ENCODE assay signal across 13 cellular contexts in genomic region chr19:38813932-38814331, GRCh38. TPM values are rescaled to one million over a fixed set of nuclear protein-coding genes. Genes with fewer than 3 reads are reported as not detected.
"Had no signal": no experiment of that assay in that cellular context is flagged by ENCODE, and none has a peak within 500 bp of the region (broad histone marks: within the 10 kb centered on the region; RNA-seq: fewer than 3 reads in every experiment).

No MANE protein-coding gene starts in this region.

RNA-seq across cellular contexts. Expression of gene LGALS4, which starts 1.2 kb away (rescaled TPM):
- total RNA-seq: ascending aorta, dermis blood vessel endothelial cell, endothelial cell of umbilical vein, fibroblast of lung had no signal
- polyA plus RNA-seq: fibroblast of lung had no signal

RNA-seq across cellular contexts. Expression of gene LGALS7B, which starts 24.9 kb away (rescaled TPM):
- total RNA-seq: activated CD4-positive, alpha-beta memory T cell treated with anti-CD3 and anti-CD28 coated beads, Interleukin-2, amount 10 ng/mL, durations not matched to agents 7 days and 5 days; activated CD4-positive, alpha-beta T cell treated with anti-CD3 and anti-CD28 coated beads, Interleukin-2, amount 10 ng/mL, durations not matched to agents 7 days and 5 days; activated naive CD4-positive, alpha-beta T cell treated with anti-CD3 and anti-CD28 coated beads, Interleukin-2, amount 50 U/mL, for 72 hours; activated naive CD8-positive, alpha-beta T cell treated with anti-CD3 and anti-CD28 coated beads, Interleukin-2, amount 10 ng/mL, durations not matched to agents 7 days and 5 days; activated T-cell treated with anti-CD3 and anti-CD28 coated beads, Interleukin-2, amount 50 U/mL, for 72 hours; ascending aorta; cardiac septum; cerebellum; endothelial cell of umbilical vein; fibroblast of lung; fibroblast of villous mesenchyme; glomerular endothelial cell had no signal
- polyA plus RNA-seq: endothelial cell of umbilical vein had no signal

RNA-seq across cellular contexts. Expression of gene LGALS7, which starts 40.6 kb away (rescaled TPM):
- total RNA-seq: activated CD4-positive, alpha-beta memory T cell treated with anti-CD3 and anti-CD28 coated beads, Interleukin-2, amount 10 ng/mL, durations not matched to agents 7 days and 5 days; activated CD4-positive, alpha-beta T cell treated with anti-CD3 and anti-CD28 coated beads, Interleukin-2, amount 10 ng/mL, durations not matched to agents 7 days and 5 days; activated naive CD4-positive, alpha-beta T cell treated with anti-CD3 and anti-CD28 coated beads, Interleukin-2, amount 50 U/mL, for 72 hours; activated naive CD8-positive, alpha-beta T cell treated with anti-CD3 and anti-CD28 coated beads, Interleukin-2, amount 10 ng/mL, durations not matched to agents 7 days and 5 days; activated T-cell treated with anti-CD3 and anti-CD28 coated beads, Interleukin-2, amount 50 U/mL, for 72 hours; ascending aorta; cardiac septum; cerebellum; dermis blood vessel endothelial cell; endothelial cell of umbilical vein; fibroblast of lung; fibroblast of villous mesenchyme; glomerular endothelial cell had no signal
- polyA plus RNA-seq: endothelial cell of umbilical vein, fibroblast of lung had no signal
